ENCODE assay signal across 8 cellular contexts in genomic region chr20:4813076-4813838, GRCh38. TPM values are rescaled to one million over a fixed set of nuclear protein-coding genes. Genes with fewer than 3 reads are reported as not detected.
A peak's percentile ranks its signal among the peaks of the same experiment; 100 is the strongest.
DNase-seq lines count a peak whose midpoint lies in the region; ATAC-seq, FAIRE-seq and TF ChIP-seq lines count a peak whose summit lies in the region.

No MANE protein-coding gene starts in this region.

- peak; percentile 53 for DNase-seq in GM12891 (ENCODE audit: insufficient read length, low spot score)
- DNase-seq in activated CD8-positive, alpha-beta T cell treated with anti-CD3 and anti-CD28 coated beads, Interleukin-2, amount 10 ng/mL, durations not matched to agents 7 days and 5 days = peak; percentile 40
- no peak for DNase-seq in immature natural killer cell
- peak in 16 of 49 donors; percentile 11 to 52 (median 30) for DNase-seq in substantia nigra (lab: John Stamatoyannopoulos, UW)
- DNase-seq in activated CD4-positive, CD25-positive, alpha-beta regulatory T cell (lab: John Stamatoyannopoulos, UW) = no peak
- no peak for DNase-seq in lower leg skin (ENCODE audit: low spot score in 2 of 2)
- DNase-seq in OCI-M2 (lab: John Stamatoyannopoulos, UW; ENCODE audit: unreplicated experiment) = no peak

- POLR2A ChIA-PET in activated CD8-positive, alpha-beta T cell treated with anti-CD3 and anti-CD28 coated beads, Interleukin-2, amount 10 ng/mL, durations not matched to agents 7 days and 5 days (lab: Charles Lee) = interaction anchor here (0.7 to 1.7 kb wide), 7 partner anchors 14 to 313 kb away, joined by 3 to 10 read pairs (median 4); partner anchors contain the start of genes CDS2 and PCNA

- peak; percentile 99 for FAIRE-seq in GM12891 (lab: Jason Lieb, UNC)

- ATAC-seq in HG02870 (IDR thresholded peaks at IDR 0.05; ENCODE audit: unreplicated experiment) = peak; percentile 25
- peak; percentile 1 for ATAC-seq in activated CD8-positive, alpha-beta T cell treated with anti-CD3 and anti-CD28 coated beads, Interleukin-2, amount 10 ng/mL, durations not matched to agents 7 days and 5 days

- H3K36me3 Mint-ChIP-seq in activated CD8-positive, alpha-beta T cell treated with anti-CD3 and anti-CD28 coated beads, Interleukin-2, amount 10 ng/mL, durations not matched to agents 7 days and 5 days (ENCODE audit: low read depth) = peaks cover 69% of the 10 kb centered on the region
- H3K36me3 Mint-ChIP-seq in immature natural killer cell = no peaks in the 10 kb centered on the region

- H3K27me3 Mint-ChIP-seq in activated CD8-positive, alpha-beta T cell treated with anti-CD3 and anti-CD28 coated beads, Interleukin-2, amount 10 ng/mL, durations not matched to agents 7 days and 5 days (ENCODE audit: low read depth) = no peaks in the 10 kb centered on the region
- peaks cover 4 to 13% (median 7%) of the 10 kb centered on the region in 3 donors for H3K27me3 Mint-ChIP-seq in immature natural killer cell (ENCODE audit: low read depth in 3 of 3)

- peaks cover 76% of the 10 kb centered on the region for H3K4me1 Mint-ChIP-seq in activated CD8-positive, alpha-beta T cell treated with anti-CD3 and anti-CD28 coated beads, Interleukin-2, amount 10 ng/mL, durations not matched to agents 7 days and 5 days (ENCODE audit: low read depth)
- peaks cover 53 to 54% of the 10 kb centered on the region in 2 donors for H3K4me1 Mint-ChIP-seq in immature natural killer cell

- 66 to 69% methylated on average over 20 to 22 of the region's 22 CpGs for WGBS in lower leg skin, 2 donors

- H3K27ac Mint-ChIP-seq in activated CD8-positive, alpha-beta T cell treated with anti-CD3 and anti-CD28 coated beads, Interleukin-2, amount 10 ng/mL, durations not matched to agents 7 days and 5 days = peak overlapping the region; percentile 98
- H3K27ac Mint-ChIP-seq in immature natural killer cell = peak overlapping the region; percentile 97 to 100 (median 99)

- intact Hi-C loops in lower leg skin (cut with DNase I; ENCODE audit: low total_unique reads) = no loop called here

- CTCF ChIA-PET in activated CD8-positive, alpha-beta T cell treated with anti-CD3 and anti-CD28 coated beads, Interleukin-2, amount 10 ng/mL, durations not matched to agents 7 days and 5 days (lab: Charles Lee) = interaction anchor here (0.7 to 4.1 kb wide), 8 partner anchors 17 to 392 kb away, joined by 3 to 16 read pairs (median 4); no protein-coding TSS in a partner anchor

- no peak overlapping the region for H3K4me3 ChIP-seq in lower leg skin (ENCODE audit: low read depth, poor library complexity, severe bottlenecking)

- no peak for TF ChIP-seq CTCF in lower leg skin (IDR thresholded peaks at IDR 0.05)

- TF ChIP-seq POLR2A in GM12891 (IDR thresholded peaks at IDR 0.05; ENCODE audit: low read depth, low read length) = peak; percentile 73; the same call in 1 of the 2 replicates
- TF ChIP-seq POLR2A in lower leg skin (IDR thresholded peaks at IDR 0.05) = no peak

- H3K9me3 Mint-ChIP-seq in activated CD8-positive, alpha-beta T cell treated with anti-CD3 and anti-CD28 coated beads, Interleukin-2, amount 10 ng/mL, durations not matched to agents 7 days and 5 days (ENCODE audit: insufficient read depth) = no peaks in the 10 kb centered on the region
- no peaks in the 10 kb centered on the region for H3K9me3 Mint-ChIP-seq in immature natural killer cell

- peak overlapping the region; percentile 82 for H3K27ac ChIP-seq in substantia nigra (ENCODE audit: low read depth, low read length, poor library complexity, severe bottlenecking)

- peak overlapping the region; percentile 94 for H3K4me3 Mint-ChIP-seq in activated CD8-positive, alpha-beta T cell treated with anti-CD3 and anti-CD28 coated beads, Interleukin-2, amount 10 ng/mL, durations not matched to agents 7 days and 5 days
- H3K4me3 Mint-ChIP-seq in immature natural killer cell = peak overlapping the region; percentile 88 to 95 (median 91)

TF ChIP-seq in GM12891, 5 proteins besides CTCF, POLR2A, EP300 and RAD21:
- TF ChIP-seq POU2F2 (IDR thresholded peaks at IDR 0.05; ENCODE audit: low read depth, low read length) (peak; percentile 80), PAX5 (IDR thresholded peaks at IDR 0.05; ENCODE audit: insufficient read depth, low read length, severe bottlenecking) (no peak), TAF1 (IDR thresholded peaks at IDR 0.05; ENCODE audit: low read depth, low read length) (peak; percentile 57; the same call in 1 of the 2 replicates), POLR2AphosphoS5 (IDR thresholded peaks at IDR 0.05; ENCODE audit: low read depth, low read length) (peak; percentile 88; the same call in 1 of the 2 replicates), SPI1 (IDR thresholded peaks at IDR 0.05; ENCODE audit: low read depth, low read length) (peak; percentile 97)

RNA-seq across cellular contexts. Expression of gene RASSF2, which starts 10.2 kb away (rescaled TPM):
- 11.9 TPM for polyA plus RNA-seq in GM12891 (2012; ENCODE audit: low read depth, missing spikeins)
- total RNA-seq in activated CD8-positive, alpha-beta T cell treated with anti-CD3 and anti-CD28 coated beads, Interleukin-2, amount 10 ng/mL, durations not matched to agents 7 days and 5 days = 10 to 100 TPM; 57.7 to 58.4 TPM
- 10 to 100 TPM; 15.7 to 18.7 (median 16.7) TPM for polyA plus RNA-seq in immature natural killer cell
- 1 to 10 TPM; 2.9 to 6.7 (median 3.8) TPM for total RNA-seq in lower leg skin

Comparison
In these comparisons a context has a peak if more than half of its experiments do, and no peak if none do; other contexts are left out.
1. DNase-seq: peak in GM12891 (single experiment) and activated CD8-positive, alpha-beta T cell treated with anti-CD3 and anti-CD28 coated beads, Interleukin-2, amount 10 ng/mL, durations not matched to agents 7 days and 5 days (single experiment); none in immature natural killer cell (0 of 3), activated CD4-positive, CD25-positive, alpha-beta regulatory T cell (0 of 4), lower leg skin (0 of 2) and OCI-M2 (single experiment).
2. RNA of gene RASSF2, which starts 10.2 kb away (total RNA-seq): 57.7 to 58.4 TPM in activated CD8-positive, alpha-beta T cell treated with anti-CD3 and anti-CD28 coated beads, Interleukin-2, amount 10 ng/mL, durations not matched to agents 7 days and 5 days; 2.9 to 6.7 TPM in lower leg skin; every median in the first group is over 4 times any median in the second.